In genomic region chr18:34976084-34976483, GRCh38 we compare ENCODE assay signal across 8 cellular contexts.
DNase-seq lines count a peak whose midpoint lies in the region; ATAC-seq, FAIRE-seq and TF ChIP-seq lines count a peak whose summit lies in the region.

No MANE protein-coding gene starts in this region.

- H3K36me3 ChIP-seq in cardiac muscle cell, result no peaks in the 10 kb centered on the region
- no peaks in the 10 kb centered on the region for H3K36me3 ChIP-seq in astrocyte (ENCODE audit: insufficient read depth, low read length)
- no peaks in the 10 kb centered on the region for H3K36me3 ChIP-seq in vagina

- peaks cover 14% of the 10 kb centered on the region for H3K4me1 Mint-ChIP-seq in astrocyte (ENCODE audit: low read depth, unreplicated experiment)
- peaks cover 14 to 39% (median 23%) of the 10 kb centered on the region in 3 donors for H3K4me1 Mint-ChIP-seq in naive B cell

- H4K20me1 ChIP-seq in astrocyte (ENCODE audit: insufficient read depth, low read length), result no peaks in the 10 kb centered on the region

- FAIRE-seq in astrocyte (lab: Jason Lieb, UNC), result no peak

- no peak for TF ChIP-seq POLR2A in vagina (IDR thresholded peaks at IDR 0.05)

- H3K9me3 Mint-ChIP-seq in astrocyte (ENCODE audit: unreplicated experiment) (peaks cover 4% of the 10 kb centered on the region), naive B cell (no peaks in the 10 kb centered on the region)

- H3K4me3 ChIP-seq in cardiac muscle cell (peak overlapping the region; percentile 68), astrocyte (ENCODE audit: insufficient read depth, low read depth, low read length) (no peak overlapping the region), vagina (peak overlapping the region; percentile 66 to 76)

- no peaks in the 10 kb centered on the region for H3K9me3 ChIP-seq in cardiac muscle cell (ENCODE audit: low read depth)
- H3K9me3 ChIP-seq in astrocyte (ENCODE audit: insufficient read depth, low read depth, low read length), result no peaks in the 10 kb centered on the region
- H3K9me3 ChIP-seq in vagina, result no peaks in the 10 kb centered on the region

- H2AFZ ChIP-seq in astrocyte (ENCODE audit: low read depth, low read length), result no peak overlapping the region

- H3K36me3 Mint-ChIP-seq in astrocyte (ENCODE audit: low read depth, unreplicated experiment), result no peaks in the 10 kb centered on the region
- H3K36me3 Mint-ChIP-seq in naive B cell, result no peaks in the 10 kb centered on the region

- H3K27ac Mint-ChIP-seq in astrocyte (ENCODE audit: unreplicated experiment) (no peak overlapping the region), naive B cell (peak overlapping the region in 1 of 6 donors; percentile 41)

- no peaks in the 10 kb centered on the region for H3K79me2 ChIP-seq in astrocyte (ENCODE audit: insufficient read depth, low read length)

- peaks cover 74% of the 10 kb centered on the region for H3K27me3 ChIP-seq in cardiac muscle cell
- H3K27me3 ChIP-seq in astrocyte (ENCODE audit: insufficient read depth, low read length), result peaks cover 8% of the 10 kb centered on the region
- no peaks in the 10 kb centered on the region for H3K27me3 ChIP-seq in vagina

- TF ChIP-seq CTCF in cardiac muscle cell (IDR thresholded peaks at IDR 0.05; ENCODE audit: low read depth, low read length), result no peak
- no peak for TF ChIP-seq CTCF in astrocyte (IDR thresholded peaks at IDR 0.05; ENCODE audit: insufficient read depth, low read depth, low read length)
- TF ChIP-seq CTCF in vagina (IDR thresholded peaks at IDR 0.05), result no peak

- H3K4me3 Mint-ChIP-seq in astrocyte (ENCODE audit: unreplicated experiment) (peak overlapping the region; percentile 80), naive B cell (peak overlapping the region; percentile 87 to 96 (median 94))

- peak overlapping the region; percentile 95 for H3K4me2 ChIP-seq in astrocyte (ENCODE audit: low read length)

- H3K27ac ChIP-seq in cardiac muscle cell (no peak overlapping the region), astrocyte (ENCODE audit: low read depth, low read length) (no peak overlapping the region), vagina (no peak overlapping the region)

- H3K9ac ChIP-seq in astrocyte (ENCODE audit: low read length), result no peak overlapping the region

- H3K27me3 Mint-ChIP-seq in astrocyte (ENCODE audit: low read depth, unreplicated experiment) (peaks cover 7% of the 10 kb centered on the region), naive B cell (peaks cover 8 to 28% (median 15%) of the 10 kb centered on the region in 3 donors)

- DNase-seq in cardiac muscle cell (ENCODE audit: low read depth in 1 of 2, low spot score in 1 of 2) (no peak), cardiac septum (ENCODE audit: low spot score) (no peak), astrocyte (ENCODE audit: low read depth) (no peak), naive B cell (no peak), vagina (ENCODE audit: extremely low spot score in 2 of 2) (no peak), SHP77 treated with DMSO at 0.1 percent for 48 hours (lab: John Stamatoyannopoulos, UW) (no peak), retina (no peak)

- intact Hi-C loops in cardiac septum (cut with DNase I), result loop anchor here (5.0 kb wide), 2 partner anchors 66 to 94 kb away; partner anchors contain the start of gene MAPRE2
- intact Hi-C loops in vagina (cut with DNase I), result no loop called here

- H3K4me1 ChIP-seq in cardiac muscle cell (ENCODE audit: low read depth), result no peaks in the 10 kb centered on the region
- H3K4me1 ChIP-seq in astrocyte (ENCODE audit: insufficient read depth, low read length), result peaks cover 18% of the 10 kb centered on the region
- H3K4me1 ChIP-seq in vagina, result peaks cover 17% of the 10 kb centered on the region

- ATAC-seq in naive B cell (ENCODE audit: low read depth in 2 of 2) (no peak), HG02970 (IDR thresholded peaks at IDR 0.05; ENCODE audit: low FRiP score, unreplicated experiment) (no peak)
